Comparison of ENCODE assay signal across 18 cellular contexts in the genomic region with DNA sequence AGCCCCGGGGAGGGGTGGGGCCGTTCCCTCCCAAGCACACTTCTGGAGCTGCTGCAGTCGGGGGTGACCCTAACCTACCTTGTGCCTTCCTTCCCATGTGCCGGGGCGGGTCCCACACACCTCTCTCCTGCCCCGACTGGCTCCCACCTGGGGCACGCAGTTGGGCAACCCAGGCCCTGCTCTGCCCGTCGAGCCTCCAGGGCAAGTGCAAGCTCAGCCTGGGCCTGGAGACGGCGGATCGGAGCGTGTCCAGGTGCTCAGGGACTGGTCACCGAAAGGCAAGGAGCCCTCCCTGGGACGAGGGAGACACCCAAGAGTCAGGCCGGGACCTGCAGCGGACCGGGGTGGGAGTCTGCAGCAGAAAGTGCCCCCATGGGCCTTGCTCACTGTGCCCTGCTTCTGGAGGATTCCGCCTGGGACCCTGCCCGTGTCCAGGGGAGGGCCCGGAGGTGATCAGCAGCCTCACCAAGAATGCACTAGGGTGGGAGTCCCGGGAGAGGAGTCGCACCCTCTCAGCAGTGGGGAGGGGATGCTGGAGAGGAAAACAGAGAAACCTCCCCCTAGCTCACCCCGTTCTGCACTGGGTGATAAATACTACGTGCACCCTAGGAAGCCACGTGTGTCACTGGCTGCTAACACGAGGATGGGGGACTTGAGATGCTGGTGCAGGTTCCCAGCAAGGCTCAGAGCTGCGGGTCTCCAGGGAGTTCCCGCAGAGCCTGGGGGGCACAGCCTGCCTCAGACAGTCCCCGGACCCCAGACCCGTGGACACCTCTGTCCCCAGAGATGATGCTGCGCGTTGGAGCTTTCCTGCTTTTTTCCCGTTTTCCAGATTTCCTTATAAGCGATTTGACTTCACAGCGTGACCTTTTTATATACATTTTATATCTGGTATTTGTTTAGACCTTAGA. TPM values are rescaled to one million over a fixed set of nuclear protein-coding genes. Genes with fewer than 3 reads are reported as not detected.
DNase-seq lines count a peak whose midpoint lies in the region; ATAC-seq and TF ChIP-seq lines count a peak whose summit lies in the region.
"Had no signal": no experiment of that assay in that cellular context is flagged by ENCODE, and none has a peak within 500 bp of the region (broad histone marks: within the 10 kb centered on the region; RNA-seq: fewer than 3 reads in every experiment).

No MANE protein-coding gene starts in this region.

- TF ChIP-seq CTCF in right lobe of liver (IDR thresholded peaks at IDR 0.05), result no peak

- WGBS in right lobe of liver (ENCODE audit: insufficient coverage, low coverage, low lambda C conversion rate, missing lambda C conversion rate), result 74% methylated on average over 9 of the region's 36 CpGs

- intact Hi-C loops in right lobe of liver (cut with DNase I), result no loop called here
- intact Hi-C loops in activated CD4-positive, alpha-beta T cell treated with anti-CD3 and anti-CD28 coated beads for 36 hours (cut with DNase I, micrococcal nuclease), result no loop called here

- peaks cover 42 to 88% (median 71%) of the 10 kb centered on the region in 10 experiments for H3K4me1 ChIP-seq in BLaER1 treated with 17β-estradiol and CSF1 and Interleukin-3, amounts not matched to agents 10 nM and 100 nM
- H3K4me1 ChIP-seq in adipocyte (ENCODE audit: control insufficient read depth, insufficient read depth, low read length) (peaks cover 17% of the 10 kb centered on the region), right lobe of liver (peaks cover 0 to 17% (median 5%) of the 10 kb centered on the region in 4 donors)

- DNase-seq in adipocyte (ENCODE audit: low read depth) (no peak), right lobe of liver (peak in 2 of 3 donors; percentile 22 to 47), immature natural killer cell (no peak), MV-4-11 (lab: John Stamatoyannopoulos, UW) (no peak)
- no peak for DNase-seq in activated CD4-positive, alpha-beta T cell treated with anti-CD3 and anti-CD28 coated beads for 36 hours
- DNase-seq: activated CD4-positive, alpha-beta T cell treated with anti-CD3 and anti-CD28 coated beads for 4 hours; activated gamma-delta T cell treated with Interleukin-2 at 50 U/mL for 16 hours; CD4-positive, CD25-positive, alpha-beta regulatory T cell; sigmoid colon; stimulated activated CD4-positive, alpha-beta T cell treated with anti-CD3 and anti-CD28 coated beads, Interleukin-2, amount 100 ng/mL, for 24 hours had no signal

- peaks cover 0 to 80% (median 41%) of the 10 kb centered on the region in 11 experiments; a peak in 18 of 22 replicates for H4K20me1 ChIP-seq in BLaER1 treated with 17β-estradiol and CSF1 and Interleukin-3, amounts not matched to agents 10 nM and 100 nM

- peak overlapping the region in 10 of 11 experiments; percentile 8 to 97 (median 24); a peak in 13 of 22 replicates for H3K4me2 ChIP-seq in BLaER1 treated with 17β-estradiol and CSF1 and Interleukin-3, amounts not matched to agents 10 nM and 100 nM
- H3K4me2 ChIP-seq: KMS-11 had no signal

- H3K4me1 Mint-ChIP-seq in immature natural killer cell, result peaks cover 0 to 18% of the 10 kb centered on the region in 2 donors
- peaks cover 14% of the 10 kb centered on the region for H3K4me1 Mint-ChIP-seq in activated CD4-positive, alpha-beta T cell treated with anti-CD3 and anti-CD28 coated beads for 36 hours

- H3K36me3 ChIP-seq in BLaER1 treated with 17β-estradiol and CSF1 and Interleukin-3, amounts not matched to agents 10 nM and 100 nM, result peaks cover 3 to 33% (median 19%) of the 10 kb centered on the region in 11 experiments; a peak in 17 of 22 replicates
- H3K36me3 ChIP-seq in adipocyte (ENCODE audit: control insufficient read depth, insufficient read depth, low read length, severe bottlenecking) (peaks cover 8% of the 10 kb centered on the region), right lobe of liver (peaks cover 0 to 10% (median 0%) of the 10 kb centered on the region in 4 donors)
- H3K36me3 ChIP-seq: ascending aorta, left ventricle myocardium inferior, ovary had no signal

- H3K27me3 ChIP-seq in BLaER1 treated with 17β-estradiol and CSF1 and Interleukin-3, amounts not matched to agents 10 nM and 100 nM, result no peaks in the 10 kb centered on the region
- no peaks in the 10 kb centered on the region for H3K27me3 ChIP-seq in adipocyte (replicated peaks; ENCODE audit: control insufficient read depth, insufficient read depth, low read length)
- H3K27me3 ChIP-seq in right lobe of liver, result no peaks in the 10 kb centered on the region
- H3K27me3 ChIP-seq: ascending aorta, ovary had no signal

- no peak overlapping the region for H3K4me3 ChIP-seq in BLaER1 treated with 17β-estradiol and CSF1 and Interleukin-3, amounts not matched to agents 10 nM and 100 nM
- no peak overlapping the region for H3K4me3 ChIP-seq in adipocyte (ENCODE audit: low read length)
- no peak overlapping the region for H3K4me3 ChIP-seq in right lobe of liver
- H3K4me3 ChIP-seq: ascending aorta, left ventricle myocardium inferior, mucosa of descending colon, ovary, sigmoid colon, SK-N-MC had no signal

- no peak overlapping the region for H3K27ac ChIP-seq in BLaER1 treated with 17β-estradiol and CSF1 and Interleukin-3, amounts not matched to agents 10 nM and 100 nM
- H3K27ac ChIP-seq in right lobe of liver, result no peak overlapping the region
- H3K27ac ChIP-seq: KMS-11, ovary, SK-N-MC had no signal

- no peak overlapping the region for H3K27ac Mint-ChIP-seq in immature natural killer cell
- no peak overlapping the region for H3K27ac Mint-ChIP-seq in activated CD4-positive, alpha-beta T cell treated with anti-CD3 and anti-CD28 coated beads for 36 hours

- no peaks in the 10 kb centered on the region for H3K9me3 ChIP-seq in BLaER1 treated with 17β-estradiol and CSF1 and Interleukin-3, amounts not matched to agents 10 nM and 100 nM (replicated peaks in 1 of 11)
- no peaks in the 10 kb centered on the region for H3K9me3 ChIP-seq in adipocyte (ENCODE audit: control insufficient read depth, low read length)
- H3K9me3 ChIP-seq in right lobe of liver, result no peaks in the 10 kb centered on the region
- H3K9me3 ChIP-seq: ascending aorta, left ventricle myocardium inferior, mucosa of descending colon, ovary, sigmoid colon had no signal

- POLR2A ChIA-PET in activated CD4-positive, alpha-beta T cell treated with anti-CD3 and anti-CD28 coated beads for 36 hours (lab: Charles Lee), result no interaction called here

- no peaks in the 10 kb centered on the region for H3K36me3 Mint-ChIP-seq in immature natural killer cell
- H3K36me3 Mint-ChIP-seq in activated CD4-positive, alpha-beta T cell treated with anti-CD3 and anti-CD28 coated beads for 36 hours (ENCODE audit: low read depth), result peaks cover 9% of the 10 kb centered on the region
- H3K36me3 Mint-ChIP-seq: CD4-positive, CD25-positive, alpha-beta regulatory T cell had no signal

- H3K9ac ChIP-seq in BLaER1 treated with 17β-estradiol and CSF1 and Interleukin-3, amounts not matched to agents 10 nM and 100 nM, result peak overlapping the region in 7 of 11 experiments; percentile 5 to 50 (median 35); a peak in 7 of 22 replicates
- H3K9ac ChIP-seq in adipocyte (ENCODE audit: low read length), result peak overlapping the region; percentile 51
- H3K9ac ChIP-seq: KMS-11 had no signal

- CTCF ChIA-PET in activated CD4-positive, alpha-beta T cell treated with anti-CD3 and anti-CD28 coated beads for 36 hours (lab: Charles Lee), result interaction anchor here (0.9 to 1.6 kb wide), 3 partner anchors 19 to 264 kb away, joined by 3 read pairs; no protein-coding TSS in a partner anchor

- H3K27me3 Mint-ChIP-seq in immature natural killer cell (ENCODE audit: low read depth in 3 of 3), result peaks cover 0 to 1% (median 0%) of the 10 kb centered on the region in 3 donors
- no peaks in the 10 kb centered on the region for H3K27me3 Mint-ChIP-seq in activated CD4-positive, alpha-beta T cell treated with anti-CD3 and anti-CD28 coated beads for 36 hours
- H3K27me3 Mint-ChIP-seq: CD4-positive, CD25-positive, alpha-beta regulatory T cell had no signal

- ATAC-seq in right lobe of liver, result no peak
- no peak for ATAC-seq in activated CD4-positive, alpha-beta T cell treated with anti-CD3 and anti-CD28 coated beads for 36 hours

- no peak for TF ChIP-seq POLR2A in right lobe of liver (IDR thresholded peaks at IDR 0.05)

- H3K9me3 Mint-ChIP-seq in immature natural killer cell, result no peaks in the 10 kb centered on the region
- no peaks in the 10 kb centered on the region for H3K9me3 Mint-ChIP-seq in activated CD4-positive, alpha-beta T cell treated with anti-CD3 and anti-CD28 coated beads for 36 hours (ENCODE audit: low read depth)
- H3K9me3 Mint-ChIP-seq: CD4-positive, CD25-positive, alpha-beta regulatory T cell had no signal

- no peak overlapping the region for H3K4me3 Mint-ChIP-seq in immature natural killer cell
- no peak overlapping the region for H3K4me3 Mint-ChIP-seq in activated CD4-positive, alpha-beta T cell treated with anti-CD3 and anti-CD28 coated beads for 36 hours
- H3K4me3 Mint-ChIP-seq: CD4-positive, CD25-positive, alpha-beta regulatory T cell had no signal

RNA-seq across cellular contexts. Expression of gene GATD1, which starts 5.2 kb away (rescaled TPM):
- total RNA-seq in right lobe of liver, result 10 to 100 TPM; 15.8 to 31.9 (median 27.7) TPM
- polyA plus RNA-seq in immature natural killer cell, result 1 to 10 TPM; 5.8 to 9.7 (median 6.7) TPM
- 10 to 100 TPM; 45.7 to 59.8 TPM for total RNA-seq in activated CD4-positive, alpha-beta T cell treated with anti-CD3 and anti-CD28 coated beads for 36 hours

RNA-seq across cellular contexts. Expression of gene CEND1, which starts 7.4 kb away (rescaled TPM):
- not detected for total RNA-seq in right lobe of liver
- polyA plus RNA-seq in immature natural killer cell, result not detected
- total RNA-seq in activated CD4-positive, alpha-beta T cell treated with anti-CD3 and anti-CD28 coated beads for 36 hours, result 1 to 10 TPM in 1 of 2 experiments, under 1 TPM in 1; 0.50 to 1.1 TPM
- total RNA-seq: ascending aorta; CD4-positive, CD25-positive, alpha-beta regulatory T cell; left ventricle myocardium inferior; PC-3 had no signal

RNA-seq across cellular contexts. Expression of gene SLC25A22, which starts 15.6 kb away (rescaled TPM):
- 10 to 100 TPM; 20.6 to 40.2 (median 29.9) TPM for total RNA-seq in right lobe of liver
- polyA plus RNA-seq in immature natural killer cell, result 10 to 100 TPM in 1 of 3 donors, 1 to 10 TPM in 2; 5.2 to 14.9 (median 7.7) TPM
- total RNA-seq in activated CD4-positive, alpha-beta T cell treated with anti-CD3 and anti-CD28 coated beads for 36 hours, result 10 to 100 TPM; 33.9 to 36.6 TPM

RNA-seq across cellular contexts. Expression of gene PIDD1, which starts 22.5 kb away (rescaled TPM):
- 10 to 100 TPM in 2 of 6 experiments, 1 to 10 TPM in 4; 6.5 to 11.8 (median 9.8) TPM for total RNA-seq in right lobe of liver
- polyA plus RNA-seq in immature natural killer cell, result 1 to 10 TPM; 2.6 to 7.7 (median 2.7) TPM
- 10 to 100 TPM; 21.1 to 29.1 TPM for total RNA-seq in activated CD4-positive, alpha-beta T cell treated with anti-CD3 and anti-CD28 coated beads for 36 hours

RNA-seq across cellular contexts. Expression of gene RPLP2, which starts 27.2 kb away (rescaled TPM):
- total RNA-seq in right lobe of liver, result 100 to 1,000 TPM; 212 to 574 (median 457) TPM
- polyA plus RNA-seq in immature natural killer cell, result 1,000 to 10,000 TPM in 2 of 3 donors, 100 to 1,000 TPM in 1; 640 to 2,076 (median 1,474) TPM
- 1,000 to 10,000 TPM; 2,132 to 3,230 TPM for total RNA-seq in activated CD4-positive, alpha-beta T cell treated with anti-CD3 and anti-CD28 coated beads for 36 hours

Comparison
In these comparisons a context has a peak if more than half of its experiments do, and no peak if none do; other contexts are left out.
1. DNase-seq: peak in right lobe of liver (2 of 3); none in adipocyte (single experiment), immature natural killer cell (0 of 3), activated CD4-positive, alpha-beta T cell treated with anti-CD3 and anti-CD28 coated beads for 36 hours (single experiment) and MV-4-11 (single experiment).